ENCODE assay signal across 31 cellular contexts in genomic region chr4:20612313-20612712, GRCh38.
DNase-seq lines count a peak whose midpoint lies in the region; ATAC-seq, FAIRE-seq and TF ChIP-seq lines count a peak whose summit lies in the region.
"Had no signal": no experiment of that assay in that cellular context is flagged by ENCODE, and none has a peak within 500 bp of the region (broad histone marks: within the 10 kb centered on the region; RNA-seq: fewer than 3 reads in every experiment).

No MANE protein-coding gene starts in this region.

- no peak for TF ChIP-seq POLR2A in H54 (IDR thresholded peaks at IDR 0.05; ENCODE audit: low read depth, low read length)

- FAIRE-seq in H54 (lab: Jason Lieb, UNC) = peak; percentile 64
- FAIRE-seq: GM19239 had no signal

- no peak overlapping the region for H3K4me3 ChIP-seq in epithelial cell of esophagus (ENCODE audit: low read length)
- H3K4me3 ChIP-seq: ascending aorta, esophagus squamous epithelium, gastrocnemius medialis, right atrium auricular region, SJCRH30, smooth muscle cell, upper lobe of right lung had no signal

- DNase-seq in H54 (ENCODE audit: insufficient read length, low spot score) = peak; percentile 21
- peak; percentile 52 for DNase-seq in RPMI7951 (ENCODE audit: low read depth)
- peak; percentile 57 for DNase-seq in epithelial cell of esophagus (ENCODE audit: low read depth)
- peak; percentile 49 for DNase-seq in non-pigmented ciliary epithelial cell (ENCODE audit: low read depth)
- no peak for DNase-seq in DMS153 (lab: John Stamatoyannopoulos, UW)
- no peak for DNase-seq in iPS-NIHi11 (ENCODE audit: low spot score)
- DNase-seq: activated B cell treated with CpG ODN at 0.5 μM for 24 hours; activated CD4-positive, alpha-beta T cell treated with anti-CD3 and anti-CD28 coated beads, Interleukin-2, amount 10 ng/mL, durations not matched to agents 7 days and 5 days; activated gamma-delta T cell treated with Interleukin-2 at 50 U/mL for 16 hours; activated naive CD8-positive, alpha-beta T cell treated with anti-CD3 and anti-CD28 coated beads, Interleukin-2, amount 10 ng/mL, durations not matched to agents 7 days and 5 days; activated T-cell treated with anti-CD3 and anti-CD28 coated beads, Interleukin-2, amount 50 U/mL, for 1 hour; DND-41; esophagus squamous epithelium; gastrocnemius medialis; H9; Kasumi-1; mesendoderm; NCI-H146; NCI-H446 treated with DMSO at 0.1 percent for 48 hours; NCI-H774; RPMI8226; SJCRH30; stimulated activated naive CD4-positive, alpha-beta T cell; T1000; upper lobe of right lung had no signal

- ATAC-seq in GM21526 (IDR thresholded peaks at IDR 0.05; ENCODE audit: low FRiP score, unreplicated experiment) (no peak), GM18498 (IDR thresholded peaks at IDR 0.05; ENCODE audit: unreplicated experiment) (no peak)
- ATAC-seq: gastrocnemius medialis, upper lobe of right lung had no signal

- TF ChIP-seq CTCF in epithelial cell of esophagus (IDR thresholded peaks at IDR 0.05; ENCODE audit: insufficient read depth, low read depth, low read length, missing control alignments) = no peak

Comparison
In these comparisons a context has a peak if more than half of its experiments do, and no peak if none do; other contexts are left out.
1. DNase-seq: peak in H54 (single experiment), RPMI7951 (single experiment), epithelial cell of esophagus (single experiment) and non-pigmented ciliary epithelial cell (single experiment); none in DMS153 (single experiment) and iPS-NIHi11 (single experiment).